In the genomic region with DNA sequence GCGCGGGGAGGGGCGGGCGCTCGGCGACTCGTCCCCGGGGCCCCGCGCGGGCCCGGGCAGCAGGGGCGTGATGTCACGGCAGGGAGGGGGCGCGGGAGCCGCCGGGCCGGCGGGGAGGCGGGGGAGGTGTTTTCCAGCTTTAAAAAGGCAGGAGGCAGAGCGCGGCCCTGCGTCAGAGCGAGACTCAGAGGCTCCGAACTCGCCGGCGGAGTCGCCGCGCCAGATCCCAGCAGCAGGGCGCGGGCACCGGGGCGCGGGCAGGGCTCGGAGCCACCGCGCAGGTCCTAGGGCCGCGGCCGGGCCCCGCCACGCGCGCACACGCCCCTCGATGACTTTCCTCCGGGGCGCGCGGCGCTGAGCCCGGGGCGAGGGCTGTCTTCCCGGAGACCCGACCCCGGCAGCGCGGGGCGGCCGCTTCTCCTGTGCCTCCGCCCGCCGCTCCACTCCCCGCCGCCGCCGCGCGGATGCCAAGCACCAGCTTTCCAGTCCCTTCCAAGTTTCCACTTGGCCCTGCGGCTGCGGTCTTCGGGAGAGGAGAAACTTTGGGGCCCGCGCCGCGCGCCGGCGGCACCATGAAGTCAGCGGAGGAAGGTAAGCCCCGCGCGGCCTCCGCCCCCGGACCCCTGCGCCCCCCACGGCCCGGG, we compare ENCODE assay signal across 9 cellular contexts. TPM values are rescaled to one million over a fixed set of nuclear protein-coding genes. Genes with fewer than 3 reads are reported as not detected.
DNase-seq lines count a peak whose midpoint lies in the region; FAIRE-seq and TF ChIP-seq lines count a peak whose summit lies in the region.
"Had no signal": no experiment of that assay in that cellular context is flagged by ENCODE, and none has a peak within 500 bp of the region (broad histone marks: within the 10 kb centered on the region; RNA-seq: fewer than 3 reads in every experiment).

A gene (plus strand): TSS at position 170 of the 644 bp plus-strand sequence. CDS start 295 bp downstream, at position 465.

- peaks cover 45 to 76% (median 68%) of the 10 kb centered on the region in 4 experiments for H3K27me3 ChIP-seq in H1 (replicated peaks in 1 of 4; ENCODE audit: control insufficient read depth in 3 of 4, extremely low read depth in 1 of 4, insufficient read depth in 3 of 4, low read length in 3 of 4)

- POLR2A ChIA-PET in H1 (lab: Charles Lee; ENCODE audit: partially characterized antibody) = interaction anchor here (0.9 kb wide), 1 partner anchor 51 kb away, joined by 3 read pairs; no protein-coding TSS in a partner anchor

- no peak within 1 kb of the TSS for H2AK5ac ChIP-seq in H1 (ENCODE audit: low read depth, low read length)

- H2BK20ac ChIP-seq in H1 (ENCODE audit: low read length) = no peak within 1 kb of the TSS

- TF ChIP-seq CTCF in H1 (IDR thresholded peaks at IDR 0.05; ENCODE audit: control extremely low read depth in 1 of 3, insufficient read depth in 1 of 3, low read depth in 1 of 3, low read length in 3 of 3) = no peak

- H4K20me1 ChIP-seq in H1 (replicated peaks in 1 of 2; ENCODE audit: control insufficient read depth in 1 of 2, insufficient read depth in 2 of 2, low read length in 2 of 2) = peaks cover 2 to 5% of the 10 kb centered on the region in 2 experiments

- peak within 1 kb of the TSS; percentile 23 to 66 (median 24) for H3K4me3 ChIP-seq in H1 (ENCODE audit: extremely low read depth in 1 of 4, insufficient read depth in 2 of 4, low read depth in 3 of 4, low read length in 4 of 4)

- H3K14ac ChIP-seq in H1 (ENCODE audit: insufficient read length) = no peak within 1 kb of the TSS

- peak within 1 kb of the TSS; percentile 78 to 87 for H3K4me2 ChIP-seq in H1 (ENCODE audit: insufficient read depth in 1 of 2, low read depth in 2 of 2, low read length in 2 of 2)

- no peak within 1 kb of the TSS for H3K56ac ChIP-seq in H1 (replicated peaks; ENCODE audit: insufficient read length, low read depth, low read length)

- no peak for FAIRE-seq in H1 (lab: Jason Lieb, UNC)

- no peak within 1 kb of the TSS for H2AFZ ChIP-seq in H1 (ENCODE audit: low read length)

- no peak within 1 kb of the TSS for H4K5ac ChIP-seq in H1 (ENCODE audit: insufficient read length, low read depth, low read length)

- peak within 1 kb of the TSS in 1 of 4 experiments; percentile 54; a peak in 1 of 7 replicates for H3K9ac ChIP-seq in H1 (replicated peaks in 1 of 4; ENCODE audit: extremely low read depth in 1 of 4, low read depth in 3 of 4, low read length in 3 of 4)

- WGBS in H1 (ENCODE audit: extremely low coverage in 1 of 2, insufficient coverage in 1 of 2, insufficient read length in 1 of 2, insufficient replicate concordance in 2 of 2, low coverage in 1 of 2, low lambda C conversion rate in 2 of 2, missing lambda C conversion rate in 1 of 2), 2 experiments = 0% methylated on average over 30 of the region's 91 CpGs; no CpG with 5 or more reads in 1 of the 2 experiments

- H2BK5ac ChIP-seq in H1 (ENCODE audit: low read depth, low read length) = no peak within 1 kb of the TSS

- no peak for TF ChIP-seq POLR2A in H1 (IDR thresholded peaks at IDR 0.05; ENCODE audit: control extremely low read depth in 1 of 2, low read depth in 2 of 2, low read length in 2 of 2)

- TF ChIP-seq EP300 in H1 (IDR thresholded peaks at IDR 0.05; ENCODE audit: borderline replicate concordance in 1 of 2, low read depth in 2 of 2, low read length in 2 of 2) = no peak

- 0 out of 2 replicates have a peak within 1 kb of the TSS, but pooled peaks have one; percentile 17 for H2BK12ac ChIP-seq in H1 (ENCODE audit: low read depth, low read length)

- H3K18ac ChIP-seq in H1 (ENCODE audit: extremely low read depth, low read length) = peak within 1 kb of the TSS; percentile 78; the same call in 1 of the 2 replicates

- H4K91ac ChIP-seq in H1 (replicated peaks; ENCODE audit: insufficient read length, low read length) = no peak within 1 kb of the TSS

- peaks cover 5% of the 10 kb centered on the region; the same call in 1 of the 2 replicates for H3K23me2 ChIP-seq in H1 (ENCODE audit: low read depth, low read length)

- no peak within 1 kb of the TSS for H2BK15ac ChIP-seq in H1 (ENCODE audit: low read length)

- no peaks in the 10 kb centered on the region; a peak in 1 of 8 replicates for H3K36me3 ChIP-seq in H1 (ENCODE audit: control insufficient read depth in 2 of 4, insufficient read depth in 4 of 4, low read length in 3 of 4)

- H4K8ac ChIP-seq in H1 (ENCODE audit: extremely low read depth, insufficient read depth, low read length) = peak within 1 kb of the TSS; percentile 62

- H3K4me1 ChIP-seq in H1 (replicated peaks in 1 of 4; ENCODE audit: control insufficient read depth in 3 of 4, insufficient read depth in 4 of 4, low read length in 3 of 4) = peaks cover 0 to 12% (median 8%) of the 10 kb centered on the region in 4 experiments; a peak in 5 of 7 replicates

- CTCF ChIA-PET in H1 (lab: Charles Lee; ENCODE audit: partially characterized antibody) = interaction anchor here (0.8 to 8.9 kb wide), 4 partner anchors 12 to 133 kb away, joined by 3 to 62 read pairs (median 16); no protein-coding TSS in a partner anchor

- H2BK120ac ChIP-seq in H1 (replicated peaks; ENCODE audit: low read depth, low read length) = no peak within 1 kb of the TSS

- no peak for TF ChIP-seq RAD21 in H1 (IDR thresholded peaks at IDR 0.05 in 1 of 2, conservative IDR thresholded peaks at IDR 0.05 in 1 of 2; ENCODE audit: low read depth in 2 of 2, low read length in 2 of 2)

- no peak within 1 kb of the TSS for H3K27ac ChIP-seq in H1 (ENCODE audit: low read depth, low read length)
- H3K27ac ChIP-seq: 22Rv1 had no signal

- no peak within 1 kb of the TSS for H3K4ac ChIP-seq in H1 (replicated peaks; ENCODE audit: insufficient read length, low read depth, low read length)

- no peaks in the 10 kb centered on the region for H3K9me3 ChIP-seq in H1 (ENCODE audit: insufficient read depth in 2 of 2, low read depth in 1 of 2, low read length in 1 of 2)

- H3K79me1 ChIP-seq in H1 (ENCODE audit: low read depth, low read length) = no peaks in the 10 kb centered on the region

- H3K79me2 ChIP-seq in H1 (ENCODE audit: control insufficient read depth in 1 of 2, insufficient read depth in 2 of 2, low read length in 2 of 2) = no peaks in the 10 kb centered on the region

- H3K23ac ChIP-seq in H1 (ENCODE audit: insufficient read length) = no peak within 1 kb of the TSS

- DNase-seq in DMS53 (lab: John Stamatoyannopoulos, UW) (peak; percentile 50), DMS53 treated with DMSO at 0.1 percent for 48 hours (lab: John Stamatoyannopoulos, UW; ENCODE audit: unreplicated experiment) (no peak), NCI-H1930 (lab: John Stamatoyannopoulos, UW) (peak; percentile 35 to 76), H1 (ENCODE audit: low read depth in 1 of 2, low spot score in 2 of 2) (peak in 1 of 2 experiments; percentile 79), mucosa of gallbladder (ENCODE audit: low spot score) (peak; percentile 55), NCI-H2107 (lab: John Stamatoyannopoulos, UW) (no peak)
- peak; percentile 66 to 69 for DNase-seq in activated CD8-positive, alpha-beta memory T cell treated with anti-CD3 and anti-CD28 coated beads for 1 hour (ENCODE audit: extremely low read depth in 1 of 2, low read depth in 1 of 2)
- peak; percentile 57 for DNase-seq in stimulated activated CD8-positive, alpha-beta memory T cell treated with anti-CD3 and anti-CD28 coated beads, Interleukin-7, amount 100 ng/mL, for 24 hours (ENCODE audit: low read depth)

TF ChIP-seq in H1, 55 proteins besides CTCF, POLR2A, EP300 and RAD21:
- TF ChIP-seq TEAD4 (IDR thresholded peaks at IDR 0.05; ENCODE audit: low read depth, low read length) (no peak), SP2 (IDR thresholded peaks at IDR 0.05; ENCODE audit: low read length) (no peak), CBX8 (IDR thresholded peaks at IDR 0.05; ENCODE audit: borderline replicate concordance, low read depth, low read length) (no peak), RNF2 (IDR thresholded peaks at IDR 0.05; ENCODE audit: borderline replicate concordance, low read depth, low read length, missing control alignments, poor library complexity, severe bottlenecking) (no peak), TBP (IDR thresholded peaks at IDR 0.05; ENCODE audit: low read depth, low read length) (0 out of 2 replicates have a peak, but pooled peaks have one; percentile 29), KDM4A (IDR thresholded peaks at IDR 0.05; ENCODE audit: low read depth, low read length, severe bottlenecking) (peak; percentile 62), SIN3A (conservative IDR thresholded peaks at IDR 0.05 in 1 of 2, IDR thresholded peaks at IDR 0.05 in 1 of 2; ENCODE audit: low read depth in 1 of 2, low read length in 2 of 2) (no peak)
- TF ChIP-seq, protein P1, sequence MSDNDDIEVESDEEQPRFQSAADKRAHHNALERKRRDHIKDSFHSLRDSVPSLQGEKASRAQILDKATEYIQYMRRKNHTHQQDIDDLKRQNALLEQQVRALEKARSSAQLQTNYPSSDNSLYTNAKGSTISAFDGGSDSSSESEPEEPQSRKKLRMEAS (IDR thresholded peaks at IDR 0.05) = 0 out of 2 replicates have a peak, but pooled peaks have one; percentile 15

RNA-seq across cellular contexts. Expression of the gene that starts here (rescaled TPM):
- 6.6 and 6.8 TPM in 2 replicates for total RNA-seq in H1 (2021; fragmentation: NEBNext Ultra II Directional; extraction: Animal tissue kit (Norgen Biotek cat#: 25700))
- polyA plus RNA-seq in H1 (2011; rRNA removed) = 2.0 and 3.2 TPM in 2 replicates
- 1.4 TPM for polyA plus RNA-seq in H1 (2011; cell fraction: cytosol; rRNA removed)
- polyA plus RNA-seq in H1 (2011; cell fraction: nucleus; rRNA removed) = 4.2 TPM
- polyA plus RNA-seq in H1 (2012, experiment 1 of 2) = 4.8 to 6.0 TPM (median 5.5 TPM) in 4 replicates
- polyA plus RNA-seq in H1 (2012, experiment 2 of 2) = 4.5 TPM
- 3.5 TPM for polyA plus RNA-seq in H1 (2013, experiment 1 of 2)
- polyA plus RNA-seq in H1 (2013, experiment 2 of 2) = 3.6 TPM
- polyA minus RNA-seq in H1 (2011; rRNA and poly(A)+ RNA removed) = 2.4 and 2.8 TPM in 2 replicates
- 7.3 TPM for polyA minus RNA-seq in H1 (2011; cell fraction: cytosol; rRNA and poly(A)+ RNA removed)
- 8.7 TPM for polyA minus RNA-seq in H1 (2011; cell fraction: nucleus; rRNA and poly(A)+ RNA removed)
- 7.4 TPM for total RNA-seq in mucosa of gallbladder

Comparison
In these comparisons a context has a peak if more than half of its experiments do, and no peak if none do; other contexts are left out.
1. DNase-seq: peak in DMS53 (single experiment), NCI-H1930 (2 of 2), activated CD8-positive, alpha-beta memory T cell treated with anti-CD3 and anti-CD28 coated beads for 1 hour (2 of 2), mucosa of gallbladder (single experiment) and stimulated activated CD8-positive, alpha-beta memory T cell treated with anti-CD3 and anti-CD28 coated beads, Interleukin-7, amount 100 ng/mL, for 24 hours (single experiment); none in DMS53 treated with DMSO at 0.1 percent for 48 hours (single experiment) and NCI-H2107 (single experiment).